ENCODE assay signal across 2 cellular contexts in genomic region chr5:141630570-141631140, GRCh38.
A peak's percentile ranks its signal among the peaks of the same experiment; 100 is the strongest.
TF ChIP-seq lines count a peak whose summit lies in the region.

No MANE protein-coding gene starts in this region.

TF ChIP-seq in K562, 482 proteins besides CTCF, POLR2A, EP300 and RAD21:
- TF ChIP-seq MLLT1 (IDR thresholded peaks at IDR 0.05): no peak
- TF ChIP-seq ZSCAN32 (CRISPR knock-in tag; IDR thresholded peaks at IDR 0.05): no peak
- TF ChIP-seq TCF7L2 (IDR thresholded peaks at IDR 0.05; ENCODE audit: low read depth, low read length): no peak
- no peak for TF ChIP-seq ZNF212 (CRISPR knock-in tag; IDR thresholded peaks at IDR 0.05)
- no peak for TF ChIP-seq ZNF696 (CRISPR knock-in tag; conservative IDR thresholded peaks at IDR 0.05)
- no peak for TF ChIP-seq TEAD4 (IDR thresholded peaks at IDR 0.05; ENCODE audit: low read length)
- TF ChIP-seq TEAD4 (CRISPR knock-in tag; IDR thresholded peaks at IDR 0.05; ENCODE audit: borderline replicate concordance): no peak
- TF ChIP-seq RFX1 (IDR thresholded peaks at IDR 0.05): no peak
- no peak for TF ChIP-seq DACH1 (IDR thresholded peaks at IDR 0.05; ENCODE audit: partially characterized antibody)

TF ChIP-seq in liver, 16 proteins besides CTCF, POLR2A, EP300 and RAD21:
- peak; percentile 21 to 65 for TF ChIP-seq RXRA (IDR thresholded peaks at IDR 0.05)
- no peak for TF ChIP-seq EGR1 (IDR thresholded peaks at IDR 0.05; ENCODE audit: low read depth in 2 of 2)
- peak; percentile 36 for TF ChIP-seq SP1 (IDR thresholded peaks at IDR 0.05)
- TF ChIP-seq HNF4A (conservative IDR thresholded peaks at IDR 0.05): peak in 1 of 2 donors; percentile 24
